ENCODE assay signal across 8 cellular contexts in the genomic region with DNA sequence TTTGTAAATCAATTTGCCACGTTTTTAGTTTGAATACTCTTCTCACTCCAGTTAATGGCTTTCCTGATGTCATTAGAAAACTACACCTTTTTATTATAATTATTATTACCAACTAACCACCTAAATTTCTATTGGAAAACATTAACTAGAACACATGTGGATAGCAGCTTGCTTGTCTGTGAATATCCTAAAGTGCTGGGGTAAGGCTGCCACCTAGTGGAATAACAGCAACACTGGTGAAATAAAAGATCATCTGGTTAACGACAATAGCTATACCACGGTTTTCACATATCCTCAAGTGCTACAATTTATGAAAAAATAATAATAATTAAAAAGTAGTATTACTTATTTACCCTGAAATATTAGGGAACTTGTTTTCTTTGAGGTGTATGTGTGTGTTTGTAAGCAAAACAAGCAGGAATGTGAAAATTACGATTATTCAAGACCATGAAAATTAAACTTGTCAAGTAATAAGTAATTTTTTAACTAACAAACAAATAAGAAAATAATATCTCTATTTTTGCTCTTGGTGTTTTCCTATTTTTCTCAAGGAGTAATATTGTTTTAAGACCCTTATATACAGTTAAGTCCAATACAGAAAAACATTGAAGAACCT.
DNase-seq lines count a peak whose midpoint lies in the region; ATAC-seq and TF ChIP-seq lines count a peak whose summit lies in the region.

No MANE protein-coding gene starts in this region.

- TF ChIP-seq CTCF in A673 (conservative IDR thresholded peaks at IDR 0.05; ENCODE audit: low read depth, low read length), result peak; percentile 62
- TF ChIP-seq CTCF in GM12865 (IDR thresholded peaks at IDR 0.05; ENCODE audit: insufficient read depth, low read depth, low read length, missing control alignments), result peak; percentile 67
- peak; percentile 77 for TF ChIP-seq CTCF in LNCAP (IDR thresholded peaks at IDR 0.05)
- peak in 5 of 6 experiments; percentile 39 to 59 (median 53) for TF ChIP-seq CTCF in Peyer's patch (IDR thresholded peaks at IDR 0.05)
- TF ChIP-seq CTCF in coronary artery (IDR thresholded peaks at IDR 0.05), result peak; percentile 53
- peak; percentile 65 to 88 (median 84) for TF ChIP-seq CTCF in right lobe of liver (IDR thresholded peaks at IDR 0.05)

- H3K4me1 ChIP-seq in A673 (ENCODE audit: insufficient read depth, low read length, poor library complexity, severe bottlenecking), result no peaks in the 10 kb centered on the region
- H3K4me1 ChIP-seq in Peyer's patch, result no peaks in the 10 kb centered on the region
- H3K4me1 ChIP-seq in right lobe of liver, result no peaks in the 10 kb centered on the region

- 12% methylated on average over 4 of the region's 4 CpGs for WGBS in right lobe of liver (ENCODE audit: insufficient coverage, low coverage, low lambda C conversion rate, missing lambda C conversion rate)

- DNase-seq in A673 (ENCODE audit: low spot score) (peak; percentile 43), GM12865 (ENCODE audit: low read depth) (peak; percentile 71), HEK293T (ENCODE audit: extremely low spot score) (peak; percentile 56), Peyer's patch (peak in 1 of 3 donors; percentile 49), coronary artery (ENCODE audit: low spot score) (no peak), right lobe of liver (peak in 1 of 3 donors; percentile 59), ureter (ENCODE audit: low spot score) (peak; percentile 67)

- no peak for TF ChIP-seq POLR2A in Peyer's patch (IDR thresholded peaks at IDR 0.05)
- TF ChIP-seq POLR2A in right lobe of liver (IDR thresholded peaks at IDR 0.05), result no peak

- H3K9me3 ChIP-seq in A673 (ENCODE audit: low read depth, low read length, poor library complexity, severe bottlenecking) (no peaks in the 10 kb centered on the region), Peyer's patch (no peaks in the 10 kb centered on the region), right lobe of liver (no peaks in the 10 kb centered on the region)

- H3K27ac ChIP-seq in A673 (ENCODE audit: low read depth, low read length, poor library complexity, severe bottlenecking) (no peak overlapping the region), Peyer's patch (no peak overlapping the region), coronary artery (no peak overlapping the region), right lobe of liver (no peak overlapping the region)

- H3K36me3 ChIP-seq in A673 (ENCODE audit: insufficient read depth, low read length, poor library complexity, severe bottlenecking), result no peaks in the 10 kb centered on the region
- H3K36me3 ChIP-seq in Peyer's patch, result no peaks in the 10 kb centered on the region
- H3K36me3 ChIP-seq in right lobe of liver, result no peaks in the 10 kb centered on the region

- no TSS peak for BruUV-seq in A673 (replicated peaks; lab: Mats Ljungman, UMichigan)

- intact Hi-C loops in A673 (cut with micrococcal nuclease; ENCODE audit: unreplicated experiment) (loop anchor here (1.0 to 10.0 kb wide), 3 partner anchors 225 to 1015 kb away; no protein-coding TSS in a partner anchor), right lobe of liver (cut with DNase I) (no loop called here)

- POLR2A ChIA-PET in A673 (lab: Charles Lee; ENCODE audit: low non-redundant PET) (no interaction called here), HEK293T (lab: Yijun Ruan, JAX) (no interaction called here)

- no peaks in the 10 kb centered on the region for H3K27me3 ChIP-seq in A673 (replicated peaks; ENCODE audit: insufficient read depth, low read depth, low read length, poor library complexity)
- H3K27me3 ChIP-seq in Peyer's patch, result no peaks in the 10 kb centered on the region
- peaks cover 0 to 4% of the 10 kb centered on the region in 2 donors for H3K27me3 ChIP-seq in right lobe of liver

- peak; percentile 90 to 94 (median 92) for ATAC-seq in right lobe of liver

- H3K4me3 ChIP-seq in A673 (ENCODE audit: low read depth, low read length, poor library complexity, severe bottlenecking) (no peak overlapping the region), GM12865 (ENCODE audit: low read depth, low read length) (no peak overlapping the region), Peyer's patch (no peak overlapping the region), coronary artery (no peak overlapping the region), right lobe of liver (no peak overlapping the region)

- CTCF ChIA-PET in A673 (lab: Charles Lee) (interaction anchor here (1.1 kb wide), 1 partner anchor 381 kb away, joined by 4 read pairs; no protein-coding TSS in a partner anchor), HEK293T (lab: Yijun Ruan, JAX) (interaction anchor here (0.6 to 1.6 kb wide), 6 partner anchors 12 to 383 kb away, joined by 3 to 7 read pairs (median 3); no protein-coding TSS in a partner anchor)

TF ChIP-seq in HEK293T, 16 proteins besides CTCF, POLR2A, EP300 and RAD21:
- TF ChIP-seq ZNF384 (IDR thresholded peaks at IDR 0.05), result no peak
- TF ChIP-seq PKNOX1 (IDR thresholded peaks at IDR 0.05), result no peak
- no peak for TF ChIP-seq HDGF (IDR thresholded peaks at IDR 0.05; ENCODE audit: borderline replicate concordance)
- no peak for TF ChIP-seq L3MBTL2 (conservative IDR thresholded peaks at IDR 0.05)
- no peak for TF ChIP-seq FOXA1 (IDR thresholded peaks at IDR 0.05)
- no peak for TF ChIP-seq FOXM1 (IDR thresholded peaks at IDR 0.05; ENCODE audit: borderline replicate concordance)
- TF ChIP-seq SUZ12 (IDR thresholded peaks at IDR 0.05), result no peak
- no peak for TF ChIP-seq CTBP1 (IDR thresholded peaks at IDR 0.05; ENCODE audit: borderline replicate concordance)
- no peak for TF ChIP-seq TARDBP (IDR thresholded peaks at IDR 0.05)
- no peak for TF ChIP-seq LEF1 (IDR thresholded peaks at IDR 0.05; ENCODE audit: borderline replicate concordance)
- no peak for TF ChIP-seq BHLHE40 (IDR thresholded peaks at IDR 0.05; ENCODE audit: borderline replicate concordance)
- no peak for TF ChIP-seq ARNT (IDR thresholded peaks at IDR 0.05)
- no peak for TF ChIP-seq SP1 (IDR thresholded peaks at IDR 0.05)
- TF ChIP-seq ELF4 (IDR thresholded peaks at IDR 0.05), result no peak
- no peak for TF ChIP-seq FOXK2 (IDR thresholded peaks at IDR 0.05)
- TF ChIP-seq NFRKB (IDR thresholded peaks at IDR 0.05), result no peak
TF ChIP-seq in HEK293T: peak in this region for 0.
